Comparison of ENCODE assay signal across 28 cellular contexts in genomic region chr12:118311666-118312065, GRCh38.
A peak's percentile ranks its signal among the peaks of the same experiment; 100 is the strongest.
DNase-seq lines count a peak whose midpoint lies in the region; ATAC-seq and TF ChIP-seq lines count a peak whose summit lies in the region.
"Had no signal": no experiment of that assay in that cellular context is flagged by ENCODE, and none has a peak within 500 bp of the region (broad histone marks: within the 10 kb centered on the region; RNA-seq: fewer than 3 reads in every experiment).

No MANE protein-coding gene starts in this region.

- peak overlapping the region; percentile 15 for H3K27ac ChIP-seq in osteoblast (ENCODE audit: low read depth, low read length)
- no peak overlapping the region for H3K27ac ChIP-seq in SJCRH30
- H3K27ac ChIP-seq: A549, cardiac muscle cell, neural progenitor cell, tibial artery had no signal

- H3K4me2 ChIP-seq in Loucy (ENCODE audit: low read depth, low read length, poor library complexity, severe bottlenecking): peak overlapping the region; percentile 67
- no peak overlapping the region for H3K4me2 ChIP-seq in osteoblast (ENCODE audit: insufficient read depth, low read length)
- H3K4me2 ChIP-seq: A549, neural progenitor cell had no signal

- DNase-seq in activated CD4-positive, alpha-beta T cell treated with anti-CD3 and anti-CD28 coated beads for 36 hours: no peak
- no peak for DNase-seq in activated CD4-positive, alpha-beta T cell treated with anti-CD3 and anti-CD28 coated beads, Interleukin-2, amount 50 U/mL, for 1 hour
- DNase-seq in osteoblast (ENCODE audit: insufficient read length, low spot score, missing footprints): no peak
- DNase-seq in OCI-M1 (lab: John Stamatoyannopoulos, UW): no peak
- DNase-seq in HuH-7.5 (ENCODE audit: low spot score): no peak
- DNase-seq in SJCRH30: no peak
- DNase-seq: activated B cell treated with CpG ODN at 0.5 μM for 24 hours; activated CD4-positive, alpha-beta memory T cell treated with anti-CD3 and anti-CD28 coated beads, Interleukin-2, amount 10 ng/mL, durations not matched to agents 7 days and 5 days; amniotic stem cell; GF-D8; islet precursor cell; Karpas-422; mucosa of descending colon; NCI-H1048; NCI-H187 treated with DMSO at 0.1 percent for 48 hours; Right ventricle myocardium superior; stimulated activated naive CD8-positive, alpha-beta T cell treated with anti-CD3 and anti-CD28 coated beads, Interleukin-15, Interleukin-2, amounts not matched to agents 100 U/mL and 50 U/mL, for 24 hours; SW 1271; T1000; tibial artery had no signal

- no peak overlapping the region for H3K4me3 ChIP-seq in Loucy (ENCODE audit: low read length, poor library complexity, severe bottlenecking)
- H3K4me3 ChIP-seq in osteoblast (ENCODE audit: insufficient read depth, low read length): no peak overlapping the region
- H3K4me3 ChIP-seq in SJCRH30: no peak overlapping the region
- H3K4me3 ChIP-seq: A549, cardiac muscle cell, mucosa of descending colon, neural progenitor cell, tibial artery had no signal

- CTCF ChIA-PET in activated CD4-positive, alpha-beta T cell treated with anti-CD3 and anti-CD28 coated beads for 36 hours (lab: Charles Lee): interaction anchor here (1.0 to 1.4 kb wide), 5 partner anchors 12 to 65 kb away, joined by 3 to 4 read pairs (median 3); partner anchors contain the start of gene SUDS3

- peak overlapping the region; percentile 75 for H3K9ac ChIP-seq in Loucy (ENCODE audit: low read depth, low read length, poor library complexity, severe bottlenecking)
- H3K9ac ChIP-seq: neural progenitor cell had no signal

- peaks cover 87% of the 10 kb centered on the region for H3K4me1 ChIP-seq in Loucy (ENCODE audit: insufficient read depth, low read length, poor library complexity, severe bottlenecking)
- H3K4me1 ChIP-seq in osteoblast (ENCODE audit: insufficient read depth, low read length): peaks cover 43% of the 10 kb centered on the region
- peaks cover 3% of the 10 kb centered on the region; the same call in 1 of the 2 replicates for H3K4me1 ChIP-seq in SJCRH30
- H3K4me1 ChIP-seq: neural progenitor cell had no signal

- no peaks in the 10 kb centered on the region for H3K27me3 Mint-ChIP-seq in activated CD4-positive, alpha-beta T cell treated with anti-CD3 and anti-CD28 coated beads for 36 hours
- no peaks in the 10 kb centered on the region for H3K27me3 Mint-ChIP-seq in brain
- H3K27me3 Mint-ChIP-seq: activated B cell treated with CpG ODN at 0.5 μM for 24 hours; activated CD4-positive, alpha-beta memory T cell treated with anti-CD3 and anti-CD28 coated beads, Interleukin-2, amount 10 ng/mL, durations not matched to agents 7 days and 5 days; dendritic cell treated with granulocyte-macrophage colony-stimulating factor and Interleukin-4, amounts not matched to agents 40 ng/mL and 50 ng/mL, for 4 days; progenitor cell of endocrine pancreas had no signal

- no peaks in the 10 kb centered on the region for H3K9me2 ChIP-seq in Loucy (replicated peaks; ENCODE audit: low read depth, low read length)

- H4K20me1 ChIP-seq in Loucy (ENCODE audit: insufficient read depth, low read length, poor library complexity, severe bottlenecking) (peaks cover 9% of the 10 kb centered on the region), osteoblast (ENCODE audit: insufficient read depth, low read length) (no peaks in the 10 kb centered on the region)

- no peak for ATAC-seq in activated CD4-positive, alpha-beta T cell treated with anti-CD3 and anti-CD28 coated beads for 36 hours
- ATAC-seq: A549; mucosa of descending colon; sciatic nerve; stimulated activated naive CD8-positive, alpha-beta T cell treated with anti-CD3 and anti-CD28 coated beads, Interleukin-15, Interleukin-2, amounts not matched to agents 100 U/mL and 50 U/mL, for 24 hours had no signal

- H3K36me3 Mint-ChIP-seq in activated CD4-positive, alpha-beta T cell treated with anti-CD3 and anti-CD28 coated beads for 36 hours (ENCODE audit: low read depth): peaks cover 9% of the 10 kb centered on the region
- H3K36me3 Mint-ChIP-seq in brain: no peaks in the 10 kb centered on the region
- H3K36me3 Mint-ChIP-seq: neural progenitor cell had no signal

- H3K27me3 ChIP-seq in Loucy (ENCODE audit: insufficient read depth, low read length, poor library complexity, severe bottlenecking) (no peaks in the 10 kb centered on the region), osteoblast (ENCODE audit: insufficient read depth, low read length) (no peaks in the 10 kb centered on the region), SJCRH30 (no peaks in the 10 kb centered on the region)
- H3K27me3 ChIP-seq: cardiac muscle cell, neural progenitor cell, tibial artery had no signal

- H2AFZ ChIP-seq in Loucy (ENCODE audit: low read length) (no peak overlapping the region), osteoblast (ENCODE audit: low read length) (peak overlapping the region; percentile 23)
- H2AFZ ChIP-seq: neural progenitor cell had no signal

- H3K79me2 ChIP-seq in Loucy (ENCODE audit: insufficient read depth, low read length) (peaks cover 87% of the 10 kb centered on the region), osteoblast (ENCODE audit: insufficient read depth, low read length) (peaks cover 24% of the 10 kb centered on the region)

- H3K4me3 Mint-ChIP-seq in activated CD4-positive, alpha-beta T cell treated with anti-CD3 and anti-CD28 coated beads for 36 hours: no peak overlapping the region
- peak overlapping the region in 2 of 5 experiments; percentile 20 to 61 for H3K4me3 Mint-ChIP-seq in brain
- H3K4me3 Mint-ChIP-seq: activated B cell treated with CpG ODN at 0.5 μM for 24 hours; activated CD4-positive, alpha-beta memory T cell treated with anti-CD3 and anti-CD28 coated beads, Interleukin-2, amount 10 ng/mL, durations not matched to agents 7 days and 5 days; dendritic cell treated with granulocyte-macrophage colony-stimulating factor and Interleukin-4, amounts not matched to agents 40 ng/mL and 50 ng/mL, for 4 days; neural progenitor cell had no signal

- no peak for TF ChIP-seq CTCF in Loucy (conservative IDR thresholded peaks at IDR 0.05; ENCODE audit: low read length)
- TF ChIP-seq CTCF in brain (conservative IDR thresholded peaks at IDR 0.05): no peak
- TF ChIP-seq CTCF in osteoblast (IDR thresholded peaks at IDR 0.05; ENCODE audit: extremely low read depth, low read depth, low read length): no peak

- H3K9me3 Mint-ChIP-seq in activated CD4-positive, alpha-beta T cell treated with anti-CD3 and anti-CD28 coated beads for 36 hours (ENCODE audit: low read depth): no peaks in the 10 kb centered on the region
- H3K9me3 Mint-ChIP-seq in brain: no peaks in the 10 kb centered on the region
- H3K9me3 Mint-ChIP-seq: activated B cell treated with CpG ODN at 0.5 μM for 24 hours; activated CD4-positive, alpha-beta memory T cell treated with anti-CD3 and anti-CD28 coated beads, Interleukin-2, amount 10 ng/mL, durations not matched to agents 7 days and 5 days; dendritic cell treated with granulocyte-macrophage colony-stimulating factor and Interleukin-4, amounts not matched to agents 40 ng/mL and 50 ng/mL, for 4 days; neural progenitor cell had no signal

- H3K36me3 ChIP-seq in Loucy (ENCODE audit: insufficient read depth, low read length) (no peaks in the 10 kb centered on the region), osteoblast (ENCODE audit: insufficient read depth, low read length) (no peaks in the 10 kb centered on the region), SJCRH30 (no peaks in the 10 kb centered on the region)
- H3K36me3 ChIP-seq: cardiac muscle cell, neural progenitor cell, tibial artery had no signal

- intact Hi-C loops in activated CD4-positive, alpha-beta T cell treated with anti-CD3 and anti-CD28 coated beads for 36 hours (cut with DNase I, micrococcal nuclease): no loop called here

- no peaks in the 10 kb centered on the region for H3K9me3 ChIP-seq in Loucy (ENCODE audit: insufficient read depth, low read depth, low read length)
- no peaks in the 10 kb centered on the region for H3K9me3 ChIP-seq in osteoblast (ENCODE audit: low read depth, low read length)
- no peaks in the 10 kb centered on the region for H3K9me3 ChIP-seq in SJCRH30 (replicated peaks)
- H3K9me3 ChIP-seq: A549, mucosa of descending colon, tibial artery had no signal

- H3K27ac Mint-ChIP-seq in activated CD4-positive, alpha-beta T cell treated with anti-CD3 and anti-CD28 coated beads for 36 hours: peak overlapping the region; percentile 45
- H3K27ac Mint-ChIP-seq in brain: peak overlapping the region in 3 of 5 experiments; percentile 18 to 87 (median 82)
- H3K27ac Mint-ChIP-seq: activated B cell treated with CpG ODN at 0.5 μM for 24 hours; activated CD4-positive, alpha-beta memory T cell treated with anti-CD3 and anti-CD28 coated beads, Interleukin-2, amount 10 ng/mL, durations not matched to agents 7 days and 5 days; neural progenitor cell; progenitor cell of endocrine pancreas had no signal

- POLR2A ChIA-PET in activated CD4-positive, alpha-beta T cell treated with anti-CD3 and anti-CD28 coated beads for 36 hours (lab: Charles Lee): interaction anchor here (1.1 kb wide), 1 partner anchor 64 kb away, joined by 3 read pairs; the partner anchor contains the start of gene SUDS3

- peaks cover 7% of the 10 kb centered on the region; the same call in 1 of the 2 replicates for H3F3A ChIP-seq in Loucy (ENCODE audit: low read depth)

- peaks cover 50% of the 10 kb centered on the region for H3K4me1 Mint-ChIP-seq in activated CD4-positive, alpha-beta T cell treated with anti-CD3 and anti-CD28 coated beads for 36 hours
- H3K4me1 Mint-ChIP-seq in brain: peaks cover 28% of the 10 kb centered on the region
- H3K4me1 Mint-ChIP-seq: neural progenitor cell had no signal
